ENCODE assay signal across 28 cellular contexts in the genomic region with DNA sequence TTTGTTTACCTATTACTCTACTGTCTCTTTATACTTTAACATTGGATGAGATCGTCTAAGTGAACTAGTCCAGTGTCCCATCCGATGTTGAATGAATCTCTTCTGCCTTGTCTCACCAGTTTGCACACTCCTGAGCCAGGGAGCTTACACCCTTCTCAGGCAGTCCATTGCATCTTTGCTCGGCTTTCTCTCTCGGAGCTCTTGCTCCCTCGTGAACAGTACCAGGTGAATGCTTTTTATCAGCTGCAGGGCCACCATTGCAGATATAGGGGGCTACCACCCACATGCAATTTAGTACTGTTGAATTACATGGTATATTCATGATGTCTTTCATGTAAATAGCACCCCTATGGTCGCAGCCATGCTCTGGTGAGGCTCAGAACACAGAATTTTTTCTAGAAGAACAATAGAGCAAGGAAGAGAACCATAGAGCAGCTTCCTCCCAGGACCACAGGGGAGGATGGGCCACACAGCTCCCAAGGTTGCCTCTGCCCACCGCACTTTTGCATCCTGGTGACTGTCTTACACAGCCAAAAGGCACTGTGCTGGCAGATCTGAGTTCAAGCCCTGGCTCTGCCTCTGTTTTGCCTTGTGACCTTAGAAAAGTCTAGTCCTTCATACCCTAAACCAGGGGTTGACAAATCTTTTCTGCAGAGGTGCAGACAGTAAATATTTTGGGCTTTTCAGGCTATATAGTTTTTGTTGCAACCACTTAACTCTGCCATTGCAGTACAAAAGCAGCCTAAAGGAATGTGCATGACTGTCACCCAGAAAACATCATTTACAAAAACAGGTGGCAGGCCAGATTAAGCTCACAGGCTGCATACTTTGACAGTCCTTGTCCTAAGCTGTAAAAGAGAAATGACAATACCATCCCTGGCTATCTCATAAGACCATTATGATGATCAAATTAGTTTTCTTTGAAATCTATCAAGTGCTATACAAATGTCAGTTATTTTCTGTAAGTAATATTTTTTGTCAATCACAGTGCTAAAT. TPM values are rescaled to one million over a fixed set of nuclear protein-coding genes. Genes with fewer than 3 reads are reported as not detected.
"Had no signal": no experiment of that assay in that cellular context is flagged by ENCODE, and none has a peak within 500 bp of the region (broad histone marks: within the 10 kb centered on the region; RNA-seq: fewer than 3 reads in every experiment).

No MANE protein-coding gene starts in this region.

- H3K4me1 Mint-ChIP-seq: memory B cell had no signal

- H3K9me3 ChIP-seq: esophagus squamous epithelium, gastroesophageal sphincter, left ventricle myocardium inferior, lower lobe of right lung, pancreas, prostate gland, right lobe of liver, spleen, tibial artery, upper lobe of left lung, uterus had no signal

- H3K9me3 Mint-ChIP-seq: mesothelial cell of epicardium; naive thymus-derived CD4-positive, alpha-beta T cell; nephron progenitor cell; stimulated activated memory B cell treated with anti-CD40 and anti-IgM and Interleukin-4, amounts not matched to agents 10 μg/mL and 1 μg/mL and 100 μg/mL, for 72 hours; stimulated activated naive CD8-positive, alpha-beta T cell treated with anti-CD3 and anti-CD28 coated beads, Interleukin-15, Interleukin-2, amounts not matched to agents 100 ng/mL and 50 ng/mL, for 24 hours had no signal

- H3K4me3 ChIP-seq: dorsolateral prefrontal cortex, esophagus squamous epithelium, gastroesophageal sphincter, left ventricle myocardium inferior, lower lobe of right lung, pancreas, prostate gland, right lobe of liver, spleen, tibial artery, upper lobe of left lung, uterus had no signal

- H3K27me3 Mint-ChIP-seq: memory B cell; stimulated activated memory B cell treated with anti-CD40 and anti-IgM and Interleukin-4, amounts not matched to agents 10 μg/mL and 1 μg/mL and 100 μg/mL, for 72 hours had no signal

- H3K27ac ChIP-seq: dorsolateral prefrontal cortex, epithelial cell of prostate, esophagus squamous epithelium, gastroesophageal sphincter, left ventricle myocardium inferior, lower lobe of right lung, pancreas, prostate gland, right lobe of liver, spleen, tibial artery, upper lobe of left lung, uterus had no signal

- H3K36me3 ChIP-seq: esophagus squamous epithelium, gastroesophageal sphincter, left ventricle myocardium inferior, lower lobe of right lung, pancreas, prostate gland, right lobe of liver, spleen, tibial artery, upper lobe of left lung, uterus had no signal

- H3K36me3 Mint-ChIP-seq: mesothelial cell of epicardium had no signal

- H3K27me3 ChIP-seq: dorsolateral prefrontal cortex, esophagus squamous epithelium, gastroesophageal sphincter, pancreas, right lobe of liver, spleen, tibial artery, upper lobe of left lung, uterus had no signal

- ATAC-seq: gastroesophageal sphincter; left cardiac atrium; lower lobe of right lung; naive thymus-derived CD4-positive, alpha-beta T cell; pancreas; right lobe of liver; stimulated activated memory B cell treated with anti-CD40 and anti-IgM and Interleukin-4, amounts not matched to agents 10 μg/mL and 1 μg/mL and 100 μg/mL, for 72 hours had no signal

- DNase-seq: cortex of kidney; dorsolateral prefrontal cortex; effector memory CD4-positive, alpha-beta T cell; esophagus squamous epithelium; kidney; left cardiac atrium; left ventricle myocardium inferior; lower lobe of right lung; naive thymus-derived CD4-positive, alpha-beta T cell; nephron progenitor cell; nucleus accumbens; pancreas; right lobe of liver; spleen; stimulated activated CD4-positive, alpha-beta T cell treated with anti-CD3 and anti-CD28 coated beads, Interleukin-15, amount 100 ng/mL, for 24 hours; stimulated activated CD4-positive, alpha-beta T cell treated with anti-CD3 and anti-CD28 coated beads, Interleukin-1b, Interleukin-23, amount 100 ng/mL, for 48 hours; stimulated activated CD4-positive, alpha-beta T cell treated with anti-CD3 and anti-CD28 coated beads, Interleukin-4, amount 100 ng/mL, for 24 hours; tibial artery; upper lobe of left lung; uterus had no signal

- H3K4me1 ChIP-seq: prostate gland, uterus had no signal

- H3K27ac Mint-ChIP-seq: memory B cell; mesothelial cell of epicardium; nephron progenitor cell; stimulated activated memory B cell treated with anti-CD40 and anti-IgM and Interleukin-4, amounts not matched to agents 10 μg/mL and 1 μg/mL and 100 μg/mL, for 72 hours; stimulated activated naive CD8-positive, alpha-beta T cell treated with anti-CD3 and anti-CD28 coated beads, Interleukin-15, Interleukin-2, amounts not matched to agents 100 ng/mL and 50 ng/mL, for 24 hours had no signal

- H3K4me3 Mint-ChIP-seq: memory B cell; mesothelial cell of epicardium; nephron progenitor cell; stimulated activated memory B cell treated with anti-CD40 and anti-IgM and Interleukin-4, amounts not matched to agents 10 μg/mL and 1 μg/mL and 100 μg/mL, for 72 hours; stimulated activated naive CD8-positive, alpha-beta T cell treated with anti-CD3 and anti-CD28 coated beads, Interleukin-15, Interleukin-2, amounts not matched to agents 100 ng/mL and 50 ng/mL, for 24 hours had no signal

RNA-seq across cellular contexts. Expression of a gene that starts 35.4 kb away (rescaled TPM):
- total RNA-seq: dorsolateral prefrontal cortex, esophagus squamous epithelium, gastroesophageal sphincter, left cardiac atrium, left ventricle myocardium inferior, mesothelial cell of epicardium, temporal lobe had no signal
